In genomic region chr20:35741892-35742740, GRCh38 we compare ENCODE assay signal across 8 cellular contexts. TPM values are rescaled to one million over a fixed set of nuclear protein-coding genes. Genes with fewer than 3 reads are reported as not detected.
DNase-seq lines count a peak whose midpoint lies in the region; ATAC-seq and TF ChIP-seq lines count a peak whose summit lies in the region.

RBM39 (minus strand) TSS chr20:35742260; CDS start chr20:35740874, 1,386 bp downstream.

- peaks cover 5% of the 10 kb centered on the region for H3K4me1 ChIP-seq in thymus (ENCODE audit: control insufficient read depth, insufficient read depth, low read length)

- no peak within 1 kb of the TSS for H2AFZ ChIP-seq in SU-DHL-6 (ENCODE audit: low read depth, low read length, severe bottlenecking)

- H3K4me3 ChIP-seq in SU-DHL-6 (ENCODE audit: insufficient read depth, low read length, poor library complexity, severe bottlenecking) = peak within 1 kb of the TSS; percentile 93
- H3K4me3 ChIP-seq in thymus (ENCODE audit: low read length) = peak within 1 kb of the TSS; percentile 99

- peak; percentile 87 for ATAC-seq in HG02678 (IDR thresholded peaks at IDR 0.05; ENCODE audit: unreplicated experiment)
- peak; percentile 87 for ATAC-seq in activated naive CD8-positive, alpha-beta T cell treated with anti-CD3 and anti-CD28 coated beads, Interleukin-2, amount 10 ng/mL, durations not matched to agents 7 days and 5 days (ENCODE audit: low read depth)

- no peaks in the 10 kb centered on the region for H3K27me3 ChIP-seq in SU-DHL-6 (ENCODE audit: low read length)
- H3K27me3 ChIP-seq in thymus (ENCODE audit: control insufficient read depth, insufficient read depth) = no peaks in the 10 kb centered on the region

- TF ChIP-seq CTCF in GM12872 (IDR thresholded peaks at IDR 0.05; ENCODE audit: insufficient read depth, low read depth, low read length) (peak; percentile 25; the same call in 1 of the 3 replicates), SU-DHL-6 (IDR thresholded peaks at IDR 0.05; ENCODE audit: insufficient read depth, low read length, poor library complexity, severe bottlenecking) (no peak), glutamatergic neuron (IDR thresholded peaks at IDR 0.05; ENCODE audit: partially characterized antibody, unreplicated experiment) (peak; percentile 36), osteocyte (IDR thresholded peaks at IDR 0.05) (peak; percentile 60)

- no peaks in the 10 kb centered on the region for H3K9me2 ChIP-seq in SU-DHL-6 (replicated peaks; ENCODE audit: insufficient read depth, low read length)

- H3K79me2 ChIP-seq in SU-DHL-6 (ENCODE audit: insufficient read depth, low read length) = peaks cover 53% of the 10 kb centered on the region

- peak within 1 kb of the TSS; percentile 84 for H3K4me2 ChIP-seq in SU-DHL-6 (ENCODE audit: low read depth, low read length, poor library complexity, severe bottlenecking)

- H3K9me3 Mint-ChIP-seq in activated naive CD8-positive, alpha-beta T cell treated with anti-CD3 and anti-CD28 coated beads, Interleukin-2, amount 10 ng/mL, durations not matched to agents 7 days and 5 days = no peaks in the 10 kb centered on the region
- peaks cover 14% of the 10 kb centered on the region for H3K9me3 Mint-ChIP-seq in glutamatergic neuron (ENCODE audit: unreplicated experiment)
- no peaks in the 10 kb centered on the region for H3K9me3 Mint-ChIP-seq in osteocyte (ENCODE audit: unreplicated experiment)

- WGBS in thymus = under 1% methylated on average over 66 of the region's 66 CpGs

- DNase-seq in NCI-H128 (lab: John Stamatoyannopoulos, UW; ENCODE audit: unreplicated experiment) (peak; percentile 100), glutamatergic neuron (peak; percentile 100), osteocyte (ENCODE audit: extremely low spot score, unreplicated experiment) (peak; percentile 100)
- peak; percentile 95 for DNase-seq in activated naive CD8-positive, alpha-beta T cell treated with anti-CD3 and anti-CD28 coated beads, Interleukin-2, amount 10 ng/mL, durations not matched to agents 7 days and 5 days

- H3F3A ChIP-seq in SU-DHL-6 (ENCODE audit: insufficient read depth) = peaks cover 38% of the 10 kb centered on the region; the same call in 1 of the 2 replicates

- H3K9ac ChIP-seq in SU-DHL-6 (ENCODE audit: low read length) = peak within 1 kb of the TSS; percentile 99

- peaks cover 38% of the 10 kb centered on the region for H3K4me1 Mint-ChIP-seq in activated naive CD8-positive, alpha-beta T cell treated with anti-CD3 and anti-CD28 coated beads, Interleukin-2, amount 10 ng/mL, durations not matched to agents 7 days and 5 days
- H3K4me1 Mint-ChIP-seq in glutamatergic neuron (ENCODE audit: low read depth, unreplicated experiment) (peaks cover 20% of the 10 kb centered on the region), osteocyte (ENCODE audit: unreplicated experiment) (peaks cover 45% of the 10 kb centered on the region)

- peaks cover 33% of the 10 kb centered on the region for H3K36me3 ChIP-seq in SU-DHL-6 (ENCODE audit: low read length)
- peaks cover 21% of the 10 kb centered on the region for H3K36me3 ChIP-seq in thymus (ENCODE audit: control insufficient read depth, insufficient read depth)

- peak within 1 kb of the TSS; percentile 84 for H3K27ac ChIP-seq in SU-DHL-6 (ENCODE audit: low read depth, low read length)
- H3K27ac ChIP-seq in thymus (ENCODE audit: low read depth) = peak within 1 kb of the TSS; percentile 99

- peaks cover 34% of the 10 kb centered on the region for H3K36me3 Mint-ChIP-seq in activated naive CD8-positive, alpha-beta T cell treated with anti-CD3 and anti-CD28 coated beads, Interleukin-2, amount 10 ng/mL, durations not matched to agents 7 days and 5 days
- H3K36me3 Mint-ChIP-seq in glutamatergic neuron (ENCODE audit: unreplicated experiment) (no peaks in the 10 kb centered on the region), osteocyte (ENCODE audit: unreplicated experiment) (peaks cover 25% of the 10 kb centered on the region)

- H3K4me3 Mint-ChIP-seq in activated naive CD8-positive, alpha-beta T cell treated with anti-CD3 and anti-CD28 coated beads, Interleukin-2, amount 10 ng/mL, durations not matched to agents 7 days and 5 days = peak within 1 kb of the TSS; percentile 94
- H3K4me3 Mint-ChIP-seq in glutamatergic neuron (ENCODE audit: unreplicated experiment) (peak within 1 kb of the TSS; percentile 99), osteocyte (ENCODE audit: unreplicated experiment) (peak within 1 kb of the TSS; percentile 100)

- H3K27me3 Mint-ChIP-seq in activated naive CD8-positive, alpha-beta T cell treated with anti-CD3 and anti-CD28 coated beads, Interleukin-2, amount 10 ng/mL, durations not matched to agents 7 days and 5 days = no peaks in the 10 kb centered on the region
- H3K27me3 Mint-ChIP-seq in glutamatergic neuron (ENCODE audit: unreplicated experiment) = peaks cover 11% of the 10 kb centered on the region
- no peaks in the 10 kb centered on the region for H3K27me3 Mint-ChIP-seq in osteocyte (ENCODE audit: unreplicated experiment)

- H4K20me1 ChIP-seq in SU-DHL-6 (ENCODE audit: low read depth, low read length) = peaks cover 30% of the 10 kb centered on the region

- H3K27ac Mint-ChIP-seq in activated naive CD8-positive, alpha-beta T cell treated with anti-CD3 and anti-CD28 coated beads, Interleukin-2, amount 10 ng/mL, durations not matched to agents 7 days and 5 days = peak within 1 kb of the TSS; percentile 98
- H3K27ac Mint-ChIP-seq in glutamatergic neuron (ENCODE audit: unreplicated experiment) (peak within 1 kb of the TSS; percentile 97), osteocyte (ENCODE audit: unreplicated experiment) (peak within 1 kb of the TSS; percentile 98)

- H3K9me3 ChIP-seq in SU-DHL-6 (ENCODE audit: insufficient read depth, low read length) (no peaks in the 10 kb centered on the region), thymus (ENCODE audit: control insufficient read depth) (no peaks in the 10 kb centered on the region)

- POLR2A ChIA-PET in activated naive CD8-positive, alpha-beta T cell treated with anti-CD3 and anti-CD28 coated beads, Interleukin-2, amount 10 ng/mL, durations not matched to agents 7 days and 5 days (lab: Charles Lee) = interaction anchor here (0.6 to 7.7 kb wide), 48 partner anchors 10 to 1354 kb away, joined by 3 to 437 read pairs (median 4); partner anchors contain the start of genes CPNE1, EIF6, MMP24OS and NFS1

RNA-seq across cellular contexts. Expression of gene RBM39, which starts in this region (rescaled TPM):
- total RNA-seq in activated naive CD8-positive, alpha-beta T cell treated with anti-CD3 and anti-CD28 coated beads, Interleukin-2, amount 10 ng/mL, durations not matched to agents 7 days and 5 days = 100 to 1,000 TPM; 478 to 499 TPM
- 358 TPM for total RNA-seq in glutamatergic neuron (ENCODE audit: unreplicated experiment)
- total RNA-seq in osteocyte = 324 and 329 TPM in 2 replicates
- polyA plus RNA-seq in thymus = 830 TPM

Comparison
In these comparisons a context has a peak if more than half of its experiments do, and no peak if none do; other contexts are left out.
1. Peak in every context shown above with its lines: DNase-seq, ATAC-seq, H3K4me3 ChIP-seq and H3K27ac ChIP-seq.